16 cellular contexts compared by ENCODE assay signal in the genomic region with DNA sequence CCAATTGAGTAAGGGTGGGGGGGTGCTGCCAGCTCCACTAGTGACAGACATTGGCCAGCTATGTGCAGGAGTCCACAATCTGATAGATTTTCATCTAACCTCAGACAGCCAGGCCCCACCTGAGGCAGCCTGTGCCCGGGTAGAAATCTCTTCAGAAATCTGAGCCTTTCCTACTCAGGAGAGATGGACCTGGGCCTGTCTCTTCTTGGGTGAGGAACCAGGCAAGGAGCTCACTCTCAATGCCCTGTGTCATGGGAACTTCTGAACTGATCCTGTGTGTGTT.
A peak's percentile ranks its signal among the peaks of the same experiment; 100 is the strongest.
DNase-seq lines count a peak whose midpoint lies in the region; ATAC-seq, FAIRE-seq and TF ChIP-seq lines count a peak whose summit lies in the region.
"Had no signal": no experiment of that assay in that cellular context is flagged by ENCODE, and none has a peak within 500 bp of the region (broad histone marks: within the 10 kb centered on the region; RNA-seq: fewer than 3 reads in every experiment).

No MANE protein-coding gene starts in this region.

- no peak overlapping the region for H2AFZ ChIP-seq in SK-N-SH (ENCODE audit: low read depth)

- POLR2A ChIA-PET in activated CD4-positive, alpha-beta T cell treated with anti-CD3 and anti-CD28 coated beads, Interleukin-2, amount 10 ng/mL, durations not matched to agents 7 days and 5 days (lab: Charles Lee) = no interaction called here
- POLR2A ChIA-PET in SK-N-SH (lab: Yijun Ruan, JAX) = no interaction called here

- no peak for FAIRE-seq in kidney (lab: Jason Lieb, UNC)
- no peak for FAIRE-seq in HTR-8/SVneo (lab: Jason Lieb, UNC)
- FAIRE-seq: A204.1, bronchial epithelial cell had no signal

- H3K36me3 ChIP-seq in SK-N-SH (replicated peaks in 1 of 2; ENCODE audit: control insufficient read depth in 1 of 2, insufficient read depth in 2 of 2, low read length in 1 of 2) = peaks cover 9 to 30% of the 10 kb centered on the region in 2 experiments
- no peaks in the 10 kb centered on the region for H3K36me3 ChIP-seq in kidney (ENCODE audit: control insufficient read depth in 1 of 2, insufficient read depth in 2 of 2, low read length in 2 of 2)
- no peaks in the 10 kb centered on the region for H3K36me3 ChIP-seq in subcutaneous abdominal adipose tissue (ENCODE audit: control insufficient read depth in 5 of 5, insufficient read depth in 5 of 5, low read length in 5 of 5)

- no peaks in the 10 kb centered on the region for H3K9me2 ChIP-seq in SK-N-SH

- no peaks in the 10 kb centered on the region for H3K9me3 ChIP-seq in SK-N-SH
- H3K9me3 ChIP-seq in kidney (ENCODE audit: control insufficient read depth in 1 of 2, low read length in 2 of 2) = no peaks in the 10 kb centered on the region
- H3K9me3 ChIP-seq in subcutaneous abdominal adipose tissue (ENCODE audit: control insufficient read depth in 5 of 5, low read length in 5 of 5) = no peaks in the 10 kb centered on the region

- ATAC-seq in HG03095 (IDR thresholded peaks at IDR 0.05; ENCODE audit: unreplicated experiment) = no peak

- H3K79me2 ChIP-seq in SK-N-SH (ENCODE audit: insufficient read depth) = peaks cover 90% of the 10 kb centered on the region

- peak overlapping the region; percentile 18; the same call in 1 of the 2 replicates for H3K4me2 ChIP-seq in SK-N-SH

- peaks cover 3% of the 10 kb centered on the region; the same call in 1 of the 2 replicates for H4K20me1 ChIP-seq in SK-N-SH (ENCODE audit: insufficient read depth)

- H3K4me3 ChIP-seq in SK-N-SH (ENCODE audit: low read depth in 2 of 2, low read length in 1 of 2) = no peak overlapping the region
- no peak overlapping the region for H3K4me3 ChIP-seq in kidney (ENCODE audit: low read length in 2 of 2)
- no peak overlapping the region for H3K4me3 ChIP-seq in subcutaneous abdominal adipose tissue (ENCODE audit: low read depth in 1 of 5, low read length in 5 of 5)

- H3K27ac Mint-ChIP-seq in activated CD4-positive, alpha-beta T cell treated with anti-CD3 and anti-CD28 coated beads, Interleukin-2, amount 10 ng/mL, durations not matched to agents 7 days and 5 days = peak overlapping the region; percentile 58

- H3K9me3 Mint-ChIP-seq in activated CD4-positive, alpha-beta T cell treated with anti-CD3 and anti-CD28 coated beads, Interleukin-2, amount 10 ng/mL, durations not matched to agents 7 days and 5 days = no peaks in the 10 kb centered on the region

- WGBS in SK-N-SH (ENCODE audit: low lambda C conversion rate) = 43% methylated on average over 1 of the region's 1 CpG

- H3K4me1 ChIP-seq in SK-N-SH (ENCODE audit: control insufficient read depth in 1 of 2, insufficient read depth in 2 of 2, low read depth in 1 of 2, low read length in 1 of 2) (peaks cover 16 to 38% of the 10 kb centered on the region in 2 experiments), kidney (ENCODE audit: control insufficient read depth in 1 of 2, insufficient read depth in 1 of 2, low read depth in 1 of 2, low read length in 2 of 2) (peaks cover 23 to 42% of the 10 kb centered on the region in 2 donors), subcutaneous abdominal adipose tissue (ENCODE audit: control insufficient read depth in 5 of 5, insufficient read depth in 5 of 5, low read length in 5 of 5) (peaks cover 6 to 74% (median 65%) of the 10 kb centered on the region in 5 donors)

- H3K36me3 Mint-ChIP-seq in activated CD4-positive, alpha-beta T cell treated with anti-CD3 and anti-CD28 coated beads, Interleukin-2, amount 10 ng/mL, durations not matched to agents 7 days and 5 days (ENCODE audit: low read depth) = peaks cover 9% of the 10 kb centered on the region

- intact Hi-C loops in kidney (cut with DNase I) = no loop called here

- DNase-seq in activated CD4-positive, alpha-beta T cell treated with anti-CD3 and anti-CD28 coated beads, Interleukin-2, amount 10 ng/mL, durations not matched to agents 7 days and 5 days = no peak
- no peak for DNase-seq in activated CD4-positive, alpha-beta T cell treated with anti-CD3 and anti-CD28 coated beads, Interleukin-2, amount 50 U/mL, for 1 hour
- DNase-seq in SK-N-SH (peak; percentile 30), kidney (no peak), COLO668 (lab: John Stamatoyannopoulos, UW; ENCODE audit: unreplicated experiment) (no peak), HTR-8/SVneo (ENCODE audit: insufficient read length, low spot score) (no peak)
- DNase-seq: activated effector memory CD4-positive, alpha-beta T cell treated with anti-CD3 and anti-CD28 coated beads, Interleukin-2, amount 50 U/mL, for 16 hours; KBM-7; NCI-H187 treated with DMSO at 0.1 percent for 48 hours; NCI-H69; SIG-M5; stimulated activated naive CD4-positive, alpha-beta T cell treated with Interleukin-2 at 50 U/mL for 16 hours had no signal

- CTCF ChIA-PET in activated CD4-positive, alpha-beta T cell treated with anti-CD3 and anti-CD28 coated beads, Interleukin-2, amount 10 ng/mL, durations not matched to agents 7 days and 5 days (lab: Charles Lee) = interaction anchor here (1.1 kb wide), 1 partner anchor 9 kb away, joined by 4 read pairs; no protein-coding TSS in a partner anchor
- CTCF ChIA-PET in SK-N-SH (lab: Yijun Ruan, JAX) = interaction anchor here (1.1 to 1.4 kb wide), 3 partner anchors 10 to 75 kb away, joined by 3 read pairs; no protein-coding TSS in a partner anchor

- no peak overlapping the region for H3K4me3 Mint-ChIP-seq in activated CD4-positive, alpha-beta T cell treated with anti-CD3 and anti-CD28 coated beads, Interleukin-2, amount 10 ng/mL, durations not matched to agents 7 days and 5 days

- peaks cover 10% of the 10 kb centered on the region for H3F3A ChIP-seq in SK-N-SH (replicated peaks; ENCODE audit: insufficient read depth)

- no peak for TF ChIP-seq RAD21 in SK-N-SH (IDR thresholded peaks at IDR 0.05; ENCODE audit: low read length)

- no peaks in the 10 kb centered on the region for H3K27me3 ChIP-seq in SK-N-SH (ENCODE audit: insufficient read depth)
- H3K27me3 ChIP-seq in subcutaneous abdominal adipose tissue (ENCODE audit: control insufficient read depth in 5 of 5, insufficient read depth in 4 of 5, low read length in 5 of 5) = no peaks in the 10 kb centered on the region

- H3K9ac ChIP-seq in SK-N-SH (no peak overlapping the region), kidney (ENCODE audit: low read length in 2 of 2) (no peak overlapping the region), subcutaneous abdominal adipose tissue (ENCODE audit: low read length in 5 of 5) (no peak overlapping the region)

- H3K4me1 Mint-ChIP-seq in activated CD4-positive, alpha-beta T cell treated with anti-CD3 and anti-CD28 coated beads, Interleukin-2, amount 10 ng/mL, durations not matched to agents 7 days and 5 days = peaks cover 11% of the 10 kb centered on the region

- peak overlapping the region; percentile 35 to 42; a peak in 3 of 4 replicates for H3K27ac ChIP-seq in SK-N-SH (ENCODE audit: low read depth in 2 of 2, low read length in 1 of 2)
- peak overlapping the region; percentile 19 to 74 for H3K27ac ChIP-seq in kidney (ENCODE audit: low read depth in 2 of 2, low read length in 2 of 2)
- peak overlapping the region; percentile 44 for H3K27ac ChIP-seq in subcutaneous abdominal adipose tissue (ENCODE audit: low read depth, low read length)

- TF ChIP-seq CTCF in SK-N-SH (IDR thresholded peaks at IDR 0.05) (no peak), kidney (IDR thresholded peaks at IDR 0.05; ENCODE audit: borderline replicate concordance, extremely low read depth, insufficient read depth) (no peak)

- peak in 1 of 2 experiments; percentile 24; a peak in 1 of 4 replicates for TF ChIP-seq EP300 in SK-N-SH (IDR thresholded peaks at IDR 0.05; ENCODE audit: borderline replicate concordance in 1 of 2, low read depth in 1 of 2, low read length in 1 of 2)

- no peaks in the 10 kb centered on the region for H3K27me3 Mint-ChIP-seq in activated CD4-positive, alpha-beta T cell treated with anti-CD3 and anti-CD28 coated beads, Interleukin-2, amount 10 ng/mL, durations not matched to agents 7 days and 5 days

TF ChIP-seq in SK-N-SH, 30 proteins besides CTCF, POLR2A, EP300 and RAD21:
- TF ChIP-seq GATA2 (CRISPR knock-in tag; IDR thresholded peaks at IDR 0.05) (peak; percentile 48), YY1 (IDR thresholded peaks at IDR 0.05; ENCODE audit: low read depth) (no peak)
